In the genomic region with DNA sequence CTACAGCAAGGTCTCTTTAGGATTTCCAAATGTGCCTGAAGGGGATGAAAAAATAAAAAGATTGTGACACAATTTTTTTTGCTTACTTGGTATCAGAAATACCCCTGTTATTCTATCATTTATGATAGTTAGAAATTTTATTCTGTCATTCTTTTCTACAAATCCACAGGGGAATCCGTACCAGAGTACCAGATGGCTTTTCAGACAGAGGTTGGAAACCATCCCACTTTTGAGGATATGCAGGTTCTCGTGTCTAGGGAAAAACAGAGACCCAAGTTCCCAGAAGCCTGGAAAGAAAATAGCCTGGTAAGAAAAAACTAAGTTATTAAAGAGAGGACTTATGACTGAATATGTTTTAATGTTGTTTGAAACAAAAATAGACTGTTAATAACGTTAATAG, we compare ENCODE assay signal across 22 cellular contexts.
DNase-seq lines count a peak whose midpoint lies in the region; TF ChIP-seq lines count a peak whose summit lies in the region.
"Had no signal": no experiment of that assay in that cellular context is flagged by ENCODE, and none has a peak within 500 bp of the region (broad histone marks: within the 10 kb centered on the region; RNA-seq: fewer than 3 reads in every experiment).

No MANE protein-coding gene starts in this region.

- no peak overlapping the region for H3K4me2 ChIP-seq in neuronal stem cell (ENCODE audit: insufficient read depth, low read length, poor library complexity, severe bottlenecking)
- H3K4me2 ChIP-seq: BLaER1, KMS-11 had no signal

- H2AFZ ChIP-seq in neuronal stem cell (ENCODE audit: low read length): no peak overlapping the region

- no peak overlapping the region for H3K4ac ChIP-seq in neuronal stem cell (ENCODE audit: low read length)

- no peak overlapping the region for H3K4me3 ChIP-seq in fibroblast of pulmonary artery (replicated peaks; ENCODE audit: low read depth, low read length)
- no peak overlapping the region for H3K4me3 ChIP-seq in neuronal stem cell (ENCODE audit: low read length in 2 of 2)
- H3K4me3 ChIP-seq: BLaER1, GM12878 had no signal

- no peak overlapping the region for H2BK5ac ChIP-seq in neuronal stem cell (ENCODE audit: low read length)

- H3K27ac ChIP-seq in neuronal stem cell (replicated peaks; ENCODE audit: low read length): no peak overlapping the region
- H3K27ac ChIP-seq: BLaER1, KMS-11, RWPE1 had no signal

- H3K14ac ChIP-seq in neuronal stem cell (ENCODE audit: low read length): no peak overlapping the region

- H3K18ac ChIP-seq in neuronal stem cell (ENCODE audit: low read length): no peak overlapping the region

- H4K8ac ChIP-seq in neuronal stem cell (ENCODE audit: low read depth, low read length): no peak overlapping the region

- H3K9me3 ChIP-seq in neuronal stem cell (replicated peaks in 1 of 2; ENCODE audit: control insufficient read depth in 2 of 2, insufficient read depth in 1 of 2, low read depth in 1 of 2, low read length in 2 of 2): no peaks in the 10 kb centered on the region
- H3K9me3 ChIP-seq: BLaER1, Caco-2 had no signal

- no peak overlapping the region for H2AK5ac ChIP-seq in neuronal stem cell (ENCODE audit: low read depth, low read length)

- no peak overlapping the region for H2BK12ac ChIP-seq in neuronal stem cell (ENCODE audit: low read length)

- WGBS in neuronal stem cell (ENCODE audit: extremely low coverage in 2 of 2, insufficient read length in 2 of 2, insufficient replicate concordance in 1 of 2), 2 donors: no CpG with 5 or more reads among the region's 3 CpGs

- DNase-seq in DMS 273 (lab: John Stamatoyannopoulos, UW; ENCODE audit: unreplicated experiment) (peak; percentile 88), NCI-H446 (lab: John Stamatoyannopoulos, UW) (peak; percentile 58 to 83), fibroblast of pulmonary artery (ENCODE audit: low read depth) (peak; percentile 11), pons (ENCODE audit: low spot score) (peak; percentile 15), neuronal stem cell (ENCODE audit: low spot score) (no peak), SK-N-DZ (ENCODE audit: low spot score) (no peak), NCI-H2196 treated with DMSO at 0.1 percent for 48 hours (lab: John Stamatoyannopoulos, UW; ENCODE audit: unreplicated experiment) (no peak)
- DNase-seq: ACHN; activated CD4-positive, alpha-beta T cell treated with anti-CD3 and anti-CD28 coated beads, Interleukin-2, amount 50 U/mL, for 1 hour; activated CD8-positive, alpha-beta memory T cell treated with anti-CD3 and anti-CD28 coated beads, Interleukin-2, amount 10 ng/mL, durations not matched to agents 7 days and 5 days; activated naive CD4-positive, alpha-beta T cell treated with anti-CD3 and anti-CD28 coated beads, Interleukin-2, amount 50 U/mL, for 16 hours; aorta; Caco-2; H9; NCI-H1436 treated with DMSO at 0.1 percent for 48 hours; NCI-H774; posterior cingulate gyrus; T-helper 9 cell had no signal

- no peak overlapping the region for H3K23ac ChIP-seq in neuronal stem cell (ENCODE audit: low read depth, low read length, poor library complexity)

- no peaks in the 10 kb centered on the region for H3K79me1 ChIP-seq in neuronal stem cell (ENCODE audit: low read depth, low read length)

- no peak overlapping the region for H4K91ac ChIP-seq in neuronal stem cell (ENCODE audit: low read depth, low read length, poor library complexity)

- H2BK120ac ChIP-seq in neuronal stem cell (ENCODE audit: low read depth, low read length): no peak overlapping the region

- no peaks in the 10 kb centered on the region for H3K4me1 ChIP-seq in neuronal stem cell (ENCODE audit: control insufficient read depth in 2 of 2, insufficient read depth in 1 of 2, low read depth in 1 of 2, low read length in 2 of 2)
- H3K4me1 ChIP-seq: BLaER1, Caco-2 had no signal

- no peak for TF ChIP-seq CTCF in fibroblast of pulmonary artery (IDR thresholded peaks at IDR 0.05; ENCODE audit: low read length, missing control alignments)

- no peak overlapping the region for H2BK15ac ChIP-seq in neuronal stem cell (ENCODE audit: low read length)

- no peaks in the 10 kb centered on the region for H3K27me3 ChIP-seq in neuronal stem cell (ENCODE audit: control insufficient read depth in 3 of 3, insufficient read depth in 3 of 3, low read depth in 1 of 3, low read length in 3 of 3)
- H3K27me3 ChIP-seq: BLaER1 had no signal

- H3K9ac ChIP-seq in neuronal stem cell (ENCODE audit: low read depth, low read length, poor library complexity): no peak overlapping the region
- H3K9ac ChIP-seq: BLaER1, KMS-11 had no signal

- peaks cover 0 to 40% of the 10 kb centered on the region in 2 donors for H3K36me3 ChIP-seq in neuronal stem cell (replicated peaks in 1 of 2; ENCODE audit: control insufficient read depth in 2 of 2, insufficient read depth in 2 of 2, low read length in 2 of 2)
- H3K36me3 ChIP-seq: BLaER1 had no signal

Comparison
In these comparisons a context has a peak if more than half of its experiments do, and no peak if none do; other contexts are left out.
1. DNase-seq: peak in DMS 273 (single experiment), NCI-H446 (2 of 2), fibroblast of pulmonary artery (single experiment) and pons (single experiment); none in neuronal stem cell (single experiment), SK-N-DZ (single experiment) and NCI-H2196 treated with DMSO at 0.1 percent for 48 hours (single experiment).